Comparison of ENCODE assay signal across 15 cellular contexts in the genomic region with DNA sequence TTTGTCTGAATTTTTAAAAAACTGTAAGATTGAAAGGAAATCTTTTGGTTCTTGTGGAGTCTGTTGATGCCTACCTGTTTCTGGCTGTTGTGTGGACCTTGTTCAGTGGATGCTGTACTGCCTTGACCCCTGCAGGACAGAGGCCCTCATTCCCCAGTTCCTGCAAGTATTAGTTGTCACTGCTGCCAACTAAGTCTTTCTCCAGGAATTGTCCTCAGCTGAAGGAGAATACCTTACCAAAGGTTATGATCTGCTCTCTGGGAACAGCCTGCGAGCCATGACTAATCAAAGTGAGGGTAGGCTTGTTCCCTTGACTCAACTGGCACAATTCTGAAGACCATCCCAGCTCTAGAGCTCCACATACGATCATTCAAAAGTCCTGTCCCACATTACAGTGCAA.
A peak's percentile ranks its signal among the peaks of the same experiment; 100 is the strongest.
DNase-seq lines count a peak whose midpoint lies in the region; ATAC-seq and TF ChIP-seq lines count a peak whose summit lies in the region.
"Had no signal": no experiment of that assay in that cellular context is flagged by ENCODE, and none has a peak within 500 bp of the region (broad histone marks: within the 10 kb centered on the region; RNA-seq: fewer than 3 reads in every experiment).

No MANE protein-coding gene starts in this region.

- no peak overlapping the region for H3K4me2 ChIP-seq in Loucy (ENCODE audit: low read depth, low read length, poor library complexity, severe bottlenecking)

- no peak for DNase-seq in choroid plexus epithelial cell (ENCODE audit: low read depth)
- DNase-seq in left kidney (ENCODE audit: low read depth, low spot score) = peak; percentile 16
- DNase-seq in activated gamma-delta T cell treated with Interleukin-2 at 50 U/mL for 16 hours = no peak
- DNase-seq in medulla oblongata (ENCODE audit: extremely low spot score) = no peak
- no peak for DNase-seq in NCI-H82 treated with DMSO at 0.1 percent for 48 hours (lab: John Stamatoyannopoulos, UW; ENCODE audit: unreplicated experiment)
- DNase-seq: activated CD8-positive, alpha-beta T cell treated with anti-CD3 and anti-CD28 coated beads for 36 hours; activated gamma-delta T cell; cortex of kidney; DND-41; mucosa of descending colon; NCI-H2081 treated with DMSO at 0.1 percent for 48 hours had no signal

- H3K9me3 ChIP-seq in Loucy (ENCODE audit: insufficient read depth, low read depth, low read length) = no peaks in the 10 kb centered on the region
- H3K9me3 ChIP-seq: mucosa of descending colon, right atrium auricular region had no signal

- H3K27ac ChIP-seq in ACC112 (ENCODE audit: low read depth, low read length) = peak overlapping the region; percentile 86
- H3K27ac ChIP-seq: right atrium auricular region had no signal

- no peak for ATAC-seq in HG03565 (IDR thresholded peaks at IDR 0.05; ENCODE audit: unreplicated experiment)
- ATAC-seq: activated CD8-positive, alpha-beta T cell treated with anti-CD3 and anti-CD28 coated beads for 36 hours; mucosa of descending colon had no signal

- no peak overlapping the region for H3K4me3 ChIP-seq in ACC112 (ENCODE audit: low read depth, low read length)
- no peak overlapping the region for H3K4me3 ChIP-seq in Loucy (ENCODE audit: low read length, poor library complexity, severe bottlenecking)
- H3K4me3 ChIP-seq in choroid plexus epithelial cell (ENCODE audit: low read depth, low read length) = no peak overlapping the region
- H3K4me3 ChIP-seq: mucosa of descending colon, right atrium auricular region had no signal

- H3F3A ChIP-seq in Loucy (ENCODE audit: low read depth) = no peaks in the 10 kb centered on the region

- no peaks in the 10 kb centered on the region for H3K79me2 ChIP-seq in ACC112 (ENCODE audit: control insufficient read depth, insufficient read depth, low read length, unreplicated experiment)
- H3K79me2 ChIP-seq in Loucy (ENCODE audit: insufficient read depth, low read length) = no peaks in the 10 kb centered on the region

- H3K36me3 ChIP-seq in ACC112 (ENCODE audit: insufficient read depth, low read length) = no peaks in the 10 kb centered on the region
- no peaks in the 10 kb centered on the region for H3K36me3 ChIP-seq in Loucy (ENCODE audit: insufficient read depth, low read length)
- H3K36me3 ChIP-seq: right atrium auricular region had no signal

- TF ChIP-seq CTCF in Loucy (conservative IDR thresholded peaks at IDR 0.05; ENCODE audit: low read length) (peak; percentile 53), choroid plexus epithelial cell (conservative IDR thresholded peaks at IDR 0.05; ENCODE audit: low read depth, low read length) (peak; percentile 46)

- H3K27me3 ChIP-seq in ACC112 (ENCODE audit: insufficient read depth, low read length) (no peaks in the 10 kb centered on the region), Loucy (ENCODE audit: insufficient read depth, low read length, poor library complexity, severe bottlenecking) (no peaks in the 10 kb centered on the region)
- H3K27me3 ChIP-seq: right atrium auricular region had no signal

- peaks cover 53% of the 10 kb centered on the region for H3K4me1 ChIP-seq in ACC112 (ENCODE audit: control insufficient read depth, insufficient read depth, low read length, unreplicated experiment)
- no peaks in the 10 kb centered on the region for H3K4me1 ChIP-seq in Loucy (ENCODE audit: insufficient read depth, low read length, poor library complexity, severe bottlenecking)
- H3K4me1 ChIP-seq: right atrium auricular region had no signal

- no peaks in the 10 kb centered on the region for H3K9me2 ChIP-seq in Loucy (replicated peaks; ENCODE audit: low read depth, low read length)

- no peak overlapping the region for H2AFZ ChIP-seq in ACC112 (ENCODE audit: low read length, unreplicated experiment)
- H2AFZ ChIP-seq in Loucy (ENCODE audit: low read length) = no peak overlapping the region

- H4K20me1 ChIP-seq in Loucy (ENCODE audit: insufficient read depth, low read length, poor library complexity, severe bottlenecking) = no peaks in the 10 kb centered on the region

- no peak overlapping the region for H3K9ac ChIP-seq in Loucy (ENCODE audit: low read depth, low read length, poor library complexity, severe bottlenecking)
